ENCODE assay signal across 1 cellular context in genomic region chr18:3713166-3713565, GRCh38.
TF ChIP-seq lines count a peak whose summit lies in the region.

No MANE protein-coding gene starts in this region.

TF ChIP-seq in SK-N-SH, 30 proteins besides CTCF, POLR2A, EP300 and RAD21 (continued from another document):
- TF ChIP-seq REST (IDR thresholded peaks at IDR 0.05; ENCODE audit: low read depth, low read length) (no peak), MEF2A (IDR thresholded peaks at IDR 0.05; ENCODE audit: borderline replicate concordance, low read depth) (no peak), TEAD4 (IDR thresholded peaks at IDR 0.05; ENCODE audit: borderline replicate concordance, insufficient read depth) (no peak), FOXJ3 (CRISPR knock-in tag; IDR thresholded peaks at IDR 0.05) (no peak), EZH2phosphoT487 (IDR thresholded peaks at IDR 0.05; ENCODE audit: borderline replicate concordance, low read depth) (no peak), MAX (IDR thresholded peaks at IDR 0.05; ENCODE audit: low read depth) (no peak), ELF1 (IDR thresholded peaks at IDR 0.05) (no peak), RXRA (IDR thresholded peaks at IDR 0.05; ENCODE audit: borderline replicate concordance, low read depth) (no peak)
